Comparison of ENCODE assay signal across 8 cellular contexts in the genomic region with DNA sequence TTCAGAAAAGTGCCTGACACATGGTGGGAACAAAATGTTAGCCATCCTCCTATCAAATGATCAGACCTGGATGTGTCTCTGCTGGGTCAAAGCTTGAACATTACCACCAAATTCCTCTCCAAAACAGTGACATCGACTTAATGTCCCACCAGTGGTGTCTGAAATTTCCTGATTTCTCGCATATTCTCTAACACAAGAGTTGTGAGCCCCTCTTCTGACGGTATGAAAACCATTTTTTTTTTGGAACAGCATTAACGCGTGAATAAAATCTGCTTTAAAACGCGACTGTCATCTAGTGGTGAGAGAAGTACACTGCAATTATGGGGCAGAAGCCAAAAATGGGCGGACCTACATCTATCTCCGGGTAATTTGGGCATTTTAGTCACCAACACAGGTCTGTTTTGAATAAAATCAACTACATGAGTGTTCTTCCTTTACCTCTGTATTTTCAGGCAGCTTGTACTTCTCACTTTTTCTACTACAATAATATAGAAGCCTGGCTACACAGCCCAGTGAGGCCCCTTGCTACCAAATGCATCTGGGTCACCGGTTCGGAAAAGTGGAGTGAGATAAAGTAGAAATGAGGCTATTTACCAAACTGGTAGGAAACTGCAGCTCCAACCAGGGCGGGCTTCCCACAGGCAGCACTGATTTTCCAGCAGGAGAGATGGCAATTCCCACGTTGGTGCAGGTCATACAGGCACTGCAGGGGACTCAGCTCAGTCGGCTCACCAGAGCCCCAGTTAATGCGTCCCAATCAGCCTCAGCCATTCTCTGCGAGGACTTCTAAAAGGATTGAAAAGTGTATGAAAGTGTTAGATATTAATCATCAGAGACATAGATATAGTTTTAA. TPM values are rescaled to one million over a fixed set of nuclear protein-coding genes. Genes with fewer than 3 reads are reported as not detected.
DNase-seq lines count a peak whose midpoint lies in the region; ATAC-seq and TF ChIP-seq lines count a peak whose summit lies in the region.

No MANE protein-coding gene starts in this region.

- peak; percentile 81 for TF ChIP-seq CTCF in neural cell (IDR thresholded peaks at IDR 0.05; ENCODE audit: poor library complexity, severe bottlenecking)

- H3K36me3 ChIP-seq in HAP-1 (replicated peaks) (no peaks in the 10 kb centered on the region), neural cell (ENCODE audit: insufficient read depth, low read length) (no peaks in the 10 kb centered on the region)

- CTCF ChIA-PET in activated CD4-positive, alpha-beta T cell treated with anti-CD3 and anti-CD28 coated beads, Interleukin-2, amount 10 ng/mL, durations not matched to agents 7 days and 5 days (lab: Charles Lee): interaction anchor here (0.6 to 4.1 kb wide), 9 partner anchors 25 to 524 kb away, joined by 3 to 14 read pairs (median 3); no protein-coding TSS in a partner anchor

- H3K4me1 ChIP-seq in HAP-1: peaks cover 8% of the 10 kb centered on the region

- no peak for TF ChIP-seq EP300 in neural cell (conservative IDR thresholded peaks at IDR 0.05; ENCODE audit: poor library complexity, severe bottlenecking)

- peaks cover 9% of the 10 kb centered on the region for H3K36me3 Mint-ChIP-seq in activated CD4-positive, alpha-beta T cell treated with anti-CD3 and anti-CD28 coated beads, Interleukin-2, amount 10 ng/mL, durations not matched to agents 7 days and 5 days (ENCODE audit: low read depth)

- no peaks in the 10 kb centered on the region for H3K9me3 ChIP-seq in HAP-1
- no peaks in the 10 kb centered on the region for H3K9me3 ChIP-seq in neural cell (ENCODE audit: low read length)

- no peaks in the 10 kb centered on the region for H3K9me3 Mint-ChIP-seq in activated CD4-positive, alpha-beta T cell treated with anti-CD3 and anti-CD28 coated beads, Interleukin-2, amount 10 ng/mL, durations not matched to agents 7 days and 5 days

- H3K27ac Mint-ChIP-seq in activated CD4-positive, alpha-beta T cell treated with anti-CD3 and anti-CD28 coated beads, Interleukin-2, amount 10 ng/mL, durations not matched to agents 7 days and 5 days: no peak overlapping the region

- no peaks in the 10 kb centered on the region for H3K79me2 ChIP-seq in neural cell (replicated peaks; ENCODE audit: insufficient read depth, low read length)

- H3K4me3 Mint-ChIP-seq in activated CD4-positive, alpha-beta T cell treated with anti-CD3 and anti-CD28 coated beads, Interleukin-2, amount 10 ng/mL, durations not matched to agents 7 days and 5 days: no peak overlapping the region

- no peaks in the 10 kb centered on the region for H3F3A ChIP-seq in neural cell (ENCODE audit: insufficient read depth, low read length, poor library complexity, severe bottlenecking)

- in situ Hi-C loops in HAP-1 (cut with MboI; ENCODE audit: low sequenced_read_pairs): no loop called here

- ATAC-seq in GM21423 (IDR thresholded peaks at IDR 0.05; ENCODE audit: unreplicated experiment) (no peak), HG03045 (IDR thresholded peaks at IDR 0.05; ENCODE audit: unreplicated experiment) (no peak)

- no peak overlapping the region for H3K27ac ChIP-seq in neural cell (ENCODE audit: low read length)

- H3K27me3 Mint-ChIP-seq in activated CD4-positive, alpha-beta T cell treated with anti-CD3 and anti-CD28 coated beads, Interleukin-2, amount 10 ng/mL, durations not matched to agents 7 days and 5 days: peaks cover 2% of the 10 kb centered on the region

- POLR2A ChIA-PET in activated CD4-positive, alpha-beta T cell treated with anti-CD3 and anti-CD28 coated beads, Interleukin-2, amount 10 ng/mL, durations not matched to agents 7 days and 5 days (lab: Charles Lee): interaction anchor here (0.9 kb wide), 1 partner anchor 29 kb away, joined by 5 read pairs; no protein-coding TSS in a partner anchor

- H3K4me2 ChIP-seq in neural cell (ENCODE audit: low read length): no peak overlapping the region

- no peak overlapping the region for H2AFZ ChIP-seq in neural cell (ENCODE audit: low read depth, low read length)

- TF ChIP-seq RAD21 in neural cell (conservative IDR thresholded peaks at IDR 0.05): peak; percentile 76

- H3K4me1 Mint-ChIP-seq in activated CD4-positive, alpha-beta T cell treated with anti-CD3 and anti-CD28 coated beads, Interleukin-2, amount 10 ng/mL, durations not matched to agents 7 days and 5 days: peaks cover 35% of the 10 kb centered on the region

- H3K27me3 ChIP-seq in HAP-1 (ENCODE audit: low read depth) (no peaks in the 10 kb centered on the region), neural cell (ENCODE audit: insufficient read depth, low read depth, low read length) (no peaks in the 10 kb centered on the region)

- peak; percentile 32 for DNase-seq in DMS 273 treated with DMSO at 0.1 percent for 48 hours (lab: John Stamatoyannopoulos, UW)
- DNase-seq in HAP-1 (ENCODE audit: low spot score in 2 of 2): peak; percentile 57 to 64
- peak; percentile 71 for DNase-seq in NCI-H2227 treated with DMSO at 0.1 percent for 48 hours (lab: John Stamatoyannopoulos, UW)
- peak; percentile 63 for DNase-seq in activated CD4-positive, alpha-beta T cell treated with anti-CD3 and anti-CD28 coated beads, Interleukin-2, amount 10 ng/mL, durations not matched to agents 7 days and 5 days
- peak; percentile 65 for DNase-seq in fibroblast of gingiva (ENCODE audit: low read depth)

- no peak overlapping the region for H3K9ac ChIP-seq in neural cell (ENCODE audit: low read length)

- no peaks in the 10 kb centered on the region for H3K9me2 ChIP-seq in neural cell (ENCODE audit: insufficient read depth, low read length)

- H4K20me1 ChIP-seq in neural cell (ENCODE audit: insufficient read depth): no peaks in the 10 kb centered on the region

- H3K4me3 ChIP-seq in HAP-1: no peak overlapping the region
- H3K4me3 ChIP-seq in neural cell (ENCODE audit: low read length): no peak overlapping the region

TF ChIP-seq in neural cell, 6 proteins besides CTCF, POLR2A, EP300 and RAD21:
- TF ChIP-seq TAF1 (IDR thresholded peaks at IDR 0.05; ENCODE audit: low read depth): no peak
- TF ChIP-seq SMC3 (conservative IDR thresholded peaks at IDR 0.05; ENCODE audit: poor library complexity): peak; percentile 75

RNA-seq across cellular contexts. Expression of a gene that starts 27.4 kb away (rescaled TPM):
- 10 to 100 TPM; 36.8 to 41.5 TPM for total RNA-seq in activated CD4-positive, alpha-beta T cell treated with anti-CD3 and anti-CD28 coated beads, Interleukin-2, amount 10 ng/mL, durations not matched to agents 7 days and 5 days
- 4.4 and 7.0 TPM in 2 replicates for polyA plus RNA-seq in neural cell
- polyA minus RNA-seq in neural cell: 9.6 and 11.2 TPM in 2 replicates

RNA-seq across cellular contexts. Expression of a gene that starts 27.6 kb away (rescaled TPM):
- total RNA-seq in activated CD4-positive, alpha-beta T cell treated with anti-CD3 and anti-CD28 coated beads, Interleukin-2, amount 10 ng/mL, durations not matched to agents 7 days and 5 days: 100 to 1,000 TPM; 149 to 166 TPM
- 59.8 and 66.6 TPM in 2 replicates for polyA plus RNA-seq in neural cell
- polyA minus RNA-seq in neural cell: 53.4 and 59.9 TPM in 2 replicates
